ENCODE assay signal across 8 cellular contexts in the genomic region with DNA sequence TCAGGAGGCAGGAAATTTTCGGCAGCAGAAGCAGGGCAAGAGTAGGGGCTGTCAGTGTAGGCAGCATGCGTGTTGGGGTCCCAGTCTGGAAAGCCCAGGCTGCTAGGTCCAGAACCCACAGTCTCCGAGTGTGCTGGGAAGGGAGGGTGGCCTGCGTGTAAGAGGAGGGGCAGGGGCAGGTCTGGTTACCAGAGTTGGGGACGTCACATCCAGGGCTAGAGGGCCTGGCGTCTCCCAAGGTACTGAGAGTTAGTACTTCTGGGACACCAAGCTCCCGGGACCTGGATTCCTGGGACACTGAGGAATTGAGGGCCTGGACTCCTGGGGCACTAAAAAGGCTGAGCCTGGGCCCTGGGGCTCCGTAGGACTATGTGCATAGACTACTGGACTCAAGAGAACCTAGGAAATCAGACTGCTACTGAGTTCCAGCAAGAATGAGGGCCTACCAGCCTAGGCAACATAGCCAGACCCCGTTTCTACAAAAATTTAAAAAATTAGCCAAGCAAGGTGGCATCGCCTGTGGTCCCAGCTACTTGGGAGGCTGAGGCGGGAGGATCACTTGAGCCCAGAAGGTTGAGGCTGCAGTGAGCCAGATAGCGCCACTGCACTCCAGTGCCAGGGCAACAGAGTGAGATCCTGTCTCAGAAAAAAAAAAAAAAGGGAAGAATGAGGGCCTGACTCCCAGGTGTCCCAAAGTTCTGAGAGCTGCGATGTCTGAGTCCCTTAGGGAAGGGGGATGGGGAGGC. TPM values are rescaled to one million over a fixed set of nuclear protein-coding genes. Genes with fewer than 3 reads are reported as not detected.
DNase-seq lines count a peak whose midpoint lies in the region; ATAC-seq and TF ChIP-seq lines count a peak whose summit lies in the region.

No MANE protein-coding gene starts in this region.

- no peak for TF ChIP-seq CTCF in AG04450 (IDR thresholded peaks at IDR 0.05; ENCODE audit: low read depth, low read length)
- TF ChIP-seq CTCF in colonic mucosa (IDR thresholded peaks at IDR 0.05): no peak
- no peak for TF ChIP-seq CTCF in natural killer cell (IDR thresholded peaks at IDR 0.05)

- peak overlapping the region; percentile 90 to 97 for H3K27ac Mint-ChIP-seq in natural killer cell

- no peaks in the 10 kb centered on the region for H3K27me3 Mint-ChIP-seq in natural killer cell (ENCODE audit: low read depth in 2 of 2)

- CTCF ChIA-PET in AG04450 (lab: Charles Lee): no interaction called here

- H3K36me3 Mint-ChIP-seq in natural killer cell: peaks cover 1% of the 10 kb centered on the region

- POLR2A ChIA-PET in AG04450 (lab: Yijun Ruan, JAX): interaction anchor here (0.6 kb wide), 1 partner anchor 737 kb away, joined by 3 read pairs; no protein-coding TSS in a partner anchor

- peak overlapping the region; percentile 92 for H3K4me3 Mint-ChIP-seq in natural killer cell

- peaks cover 25 to 56% of the 10 kb centered on the region in 2 donors for H3K4me1 Mint-ChIP-seq in natural killer cell

- H3K27ac ChIP-seq in AG04450 (ENCODE audit: low read depth, low read length) (no peak overlapping the region), colonic mucosa (peak overlapping the region; percentile 89)

- ATAC-seq in natural killer cell (no peak), GM18870 (IDR thresholded peaks at IDR 0.05; ENCODE audit: unreplicated experiment) (no peak)

- H3K27me3 ChIP-seq in AG04450 (ENCODE audit: control insufficient read depth, insufficient read depth, low read length): no peaks in the 10 kb centered on the region
- H3K27me3 ChIP-seq in colonic mucosa: no peaks in the 10 kb centered on the region

- H3K36me3 ChIP-seq in colonic mucosa: no peaks in the 10 kb centered on the region

- H3K4me3 ChIP-seq in AG04450 (ENCODE audit: low read depth, low read length): peak overlapping the region; percentile 74
- peak overlapping the region; percentile 91 for H3K4me3 ChIP-seq in Jurkat, Clone E6-1 (ENCODE audit: low read length)
- H3K4me3 ChIP-seq in colonic mucosa: peak overlapping the region; percentile 46

- H3K9me3 ChIP-seq in AG04450 (ENCODE audit: control insufficient read depth, insufficient read depth, low read length) (no peaks in the 10 kb centered on the region; the same call in 1 of the 2 replicates), colonic mucosa (no peaks in the 10 kb centered on the region)

- intact Hi-C loops in colonic mucosa (cut with DNase I): loop anchor here (5.0 kb wide), 1 partner anchor 34 kb away; no protein-coding TSS in a partner anchor
- intact Hi-C loops in natural killer cell (cut with micrococcal nuclease): no loop called here

- H3K9ac ChIP-seq in colonic mucosa (ENCODE audit: low read depth in 2 of 2, low read length in 2 of 2): peak overlapping the region in 1 of 2 donors; percentile 89

- DNase-seq in AG04450 (ENCODE audit: low read depth, low spot score) (no peak), colonic mucosa (no peak), natural killer cell (no peak), AG08395 (ENCODE audit: low spot score) (no peak), NCI-H1105 (lab: John Stamatoyannopoulos, UW) (no peak), NCI-H187 treated with DMSO at 0.1 percent for 48 hours (lab: John Stamatoyannopoulos, UW) (no peak)
- no peak for DNase-seq in Jurkat, Clone E6-1 (ENCODE audit: low read depth, low spot score)

- H3K9me3 Mint-ChIP-seq in natural killer cell: no peaks in the 10 kb centered on the region

- peaks cover 3% of the 10 kb centered on the region for H3K4me1 ChIP-seq in colonic mucosa

RNA-seq across cellular contexts. Expression of a gene that starts 2.5 kb away (rescaled TPM):
- polyA plus RNA-seq in AG04450 (2011; rRNA removed): 1.5 and 2.3 TPM in 2 replicates
- polyA minus RNA-seq in AG04450 (2011; rRNA and poly(A)+ RNA removed): 3.2 and 5.4 TPM in 2 replicates
- 16.1 TPM for polyA plus RNA-seq in Jurkat, Clone E6-1 (2012; ENCODE audit: insufficient read depth, insufficient read length)
- 10 to 100 TPM in 1 of 2 donors, 1 to 10 TPM in 1; 8.6 to 11.2 TPM for total RNA-seq in colonic mucosa
- total RNA-seq in natural killer cell: 100 to 1,000 TPM in 2 of 3 donors, 10 to 100 TPM in 1; 90.1 to 220 (median 101) TPM

RNA-seq across cellular contexts. Expression of a gene that starts 4.5 kb away (rescaled TPM):
- 0.31 and 0.42 TPM in 2 replicates for polyA plus RNA-seq in AG04450 (2011; rRNA removed)
- polyA minus RNA-seq in AG04450 (2011; rRNA and poly(A)+ RNA removed): 0.69 and 0.78 TPM in 2 replicates
- 30.0 TPM for polyA plus RNA-seq in Jurkat, Clone E6-1 (2012; ENCODE audit: insufficient read depth, insufficient read length)
- total RNA-seq in colonic mucosa (1 to 10 TPM; 2.4 to 4.8 TPM), natural killer cell (100 to 1,000 TPM; 281 to 307 (median 296) TPM)

RNA-seq across cellular contexts. Expression of a gene that starts 10.2 kb away (rescaled TPM):
- not detected in 2 replicates for polyA plus RNA-seq in AG04450 (2011; rRNA removed)
- not detected in 2 replicates for polyA minus RNA-seq in AG04450 (2011; rRNA and poly(A)+ RNA removed)
- polyA plus RNA-seq in Jurkat, Clone E6-1 (2012; ENCODE audit: insufficient read depth, insufficient read length): not detected
- total RNA-seq in colonic mucosa: 10 to 100 TPM; 10.4 to 32.8 TPM
- total RNA-seq in natural killer cell: 100 to 1,000 TPM; 439 to 494 (median 469) TPM

RNA-seq across cellular contexts. Expression of a gene that starts 29.5 kb away (rescaled TPM):
- 6.8 and 10.9 TPM in 2 replicates for polyA plus RNA-seq in AG04450 (2011; rRNA removed)
- 3.3 and 4.4 TPM in 2 replicates for polyA minus RNA-seq in AG04450 (2011; rRNA and poly(A)+ RNA removed)
- 23.6 TPM for polyA plus RNA-seq in Jurkat, Clone E6-1 (2012; ENCODE audit: insufficient read depth, insufficient read length)
- total RNA-seq in colonic mucosa (1 to 10 TPM; 2.6 to 3.7 TPM), natural killer cell (not detected)

RNA-seq across cellular contexts. Expression of a gene that starts 38.3 kb away (rescaled TPM):
- polyA plus RNA-seq in AG04450 (2011; rRNA removed): 0.69 and 1.1 TPM in 2 replicates
- polyA minus RNA-seq in AG04450 (2011; rRNA and poly(A)+ RNA removed): 0.46 and 1.1 TPM in 2 replicates
- 17.1 TPM for polyA plus RNA-seq in Jurkat, Clone E6-1 (2012; ENCODE audit: insufficient read depth, insufficient read length)
- total RNA-seq in colonic mucosa: 10 to 100 TPM; 10.0 to 17.4 TPM
- total RNA-seq in natural killer cell: 1 to 10 TPM; 2.6 to 9.3 (median 3.2) TPM

Comparison
In these comparisons a context has a peak if more than half of its experiments do, and no peak if none do; other contexts are left out.
1. RNA of a gene that starts 2.5 kb away (total RNA-seq): 90.1 to 220 TPM in natural killer cell; 8.6 to 11.2 TPM in colonic mucosa; every median in the first group is over 4 times any median in the second.
2. RNA of a gene that starts 4.5 kb away (total RNA-seq): 281 to 307 TPM in natural killer cell; 2.4 to 4.8 TPM in colonic mucosa; every median in the first group is over 10 times any median in the second.
3. RNA of a gene that starts 10.2 kb away (total RNA-seq): 439 to 494 TPM in natural killer cell; 10.4 to 32.8 TPM in colonic mucosa; every median in the first group is over 10 times any median in the second.
4. Peak in every context shown above with its lines, with median percentiles within 50 percentile points of each other: H3K4me3 ChIP-seq.